In the genomic region with DNA sequence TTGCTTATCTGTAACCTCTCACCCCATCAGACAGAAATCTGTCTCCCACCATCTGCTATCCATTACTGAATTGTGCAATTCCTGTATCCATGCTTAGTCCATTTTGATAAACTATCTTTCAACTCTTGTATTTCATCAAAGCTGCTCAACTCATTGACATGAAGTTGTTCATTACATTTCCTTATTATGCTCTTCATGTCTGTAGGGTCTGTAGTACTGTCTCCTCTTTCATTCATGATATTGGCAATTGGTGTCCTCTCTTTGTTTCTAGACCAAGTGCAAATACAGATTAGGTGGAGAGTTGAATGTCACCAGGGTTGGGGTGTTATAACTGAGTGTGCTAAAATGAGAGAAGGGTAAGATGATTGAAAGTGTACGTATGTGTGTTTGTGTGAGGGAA, we compare ENCODE assay signal across 32 cellular contexts.
"Had no signal": no experiment of that assay in that cellular context is flagged by ENCODE, and none has a peak within 500 bp of the region (broad histone marks: within the 10 kb centered on the region; RNA-seq: fewer than 3 reads in every experiment).

No MANE protein-coding gene starts in this region.

- H3K4me1 ChIP-seq: adrenal gland, body of pancreas, breast epithelium had no signal

- H3K4me3 ChIP-seq: adrenal gland, ascending aorta, body of pancreas, breast epithelium, cardiac muscle cell had no signal

- H3K27ac ChIP-seq: adrenal gland, ascending aorta, body of pancreas, brain microvascular endothelial cell, breast epithelium, cardiac muscle cell had no signal

- ATAC-seq: activated naive CD4-positive, alpha-beta T cell treated with anti-CD3 and anti-CD28 coated beads, Interleukin-2, amount 50 U/mL, for 72 hours; activated naive CD8-positive, alpha-beta T cell treated with anti-CD3 and anti-CD28 coated beads, Interleukin-2, amount 50 U/mL, for 24 hours; activated T-cell treated with anti-CD3 and anti-CD28 coated beads, Interleukin-2, amount 50 U/mL, for 4 hours; activated T-cell treated with anti-CD3 and anti-CD28 coated beads, Interleukin-2, amount 50 U/mL, for 72 hours; activated T-helper 17 cell treated with anti-CD3 and anti-CD28 coated beads, Interleukin-2, amount 50 U/mL, for 72 hours; body of pancreas had no signal

- H3K27me3 ChIP-seq: adrenal gland, ascending aorta, body of pancreas, brain microvascular endothelial cell, cardiac muscle cell had no signal

- DNase-seq: activated effector memory CD4-positive, alpha-beta T cell treated with anti-CD3 and anti-CD28 coated beads, Interleukin-2, amount 50 U/mL, for 16 hours; activated effector memory CD4-positive, alpha-beta T cell treated with Interleukin-2 at 50 U/mL for 16 hours; activated gamma-delta T cell; activated gamma-delta T cell treated with Interleukin-2 at 50 U/mL for 16 hours; activated naive CD4-positive, alpha-beta T cell; activated naive CD4-positive, alpha-beta T cell treated with anti-CD3 and anti-CD28 coated beads for 36 hours; activated naive CD4-positive, alpha-beta T cell treated with anti-CD3 and anti-CD28 coated beads, Interleukin-2, amount 10 ng/mL, durations not matched to agents 7 days and 5 days; activated naive CD4-positive, alpha-beta T cell treated with anti-CD3 and anti-CD28 coated beads, Interleukin-2, amount 50 U/mL, for 16 hours; activated naive CD4-positive, alpha-beta T cell treated with Interleukin-2 at 50 U/mL for 16 hours; activated naive CD8-positive, alpha-beta T cell treated with anti-CD3 and anti-CD28 coated beads for 36 hours; activated naive CD8-positive, alpha-beta T cell treated with anti-CD3 and anti-CD28 coated beads, Interleukin-2, amount 10 ng/mL, durations not matched to agents 7 days and 5 days; activated naive CD8-positive, alpha-beta T cell treated with anti-CD3 and anti-CD28 coated beads, Interleukin-2, amount 50 U/mL, for 24 hours; activated T-cell treated with anti-CD3 and anti-CD28 coated beads, Interleukin-2, amount 50 U/mL, for 24 hours; activated T-cell treated with anti-CD3 and anti-CD28 coated beads, Interleukin-2, amount 50 U/mL, for 4 hours; activated T-cell treated with anti-CD3 and anti-CD28 coated beads, Interleukin-2, amount 50 U/mL, for 48 hours; activated T-cell treated with anti-CD3 and anti-CD28 coated beads, Interleukin-2, amount 50 U/mL, for 72 hours; adrenal gland; amniotic stem cell; amygdala; anterior cingulate cortex; body of pancreas; brain microvascular endothelial cell; caudate nucleus; central memory CD4-positive, alpha-beta T cell; cerebellar nuclear complex had no signal

- FAIRE-seq: astrocyte, bronchial epithelial cell had no signal

- H3K36me3 ChIP-seq: adrenal gland, ascending aorta, brain microvascular endothelial cell, breast epithelium, cardiac muscle cell had no signal
